15 cellular contexts compared by ENCODE assay signal in genomic region chr7:5831196-5831595, GRCh38. TPM values are rescaled to one million over a fixed set of nuclear protein-coding genes. Genes with fewer than 3 reads are reported as not detected.
DNase-seq lines count a peak whose midpoint lies in the region; ATAC-seq and TF ChIP-seq lines count a peak whose summit lies in the region.
"Had no signal": no experiment of that assay in that cellular context is flagged by ENCODE, and none has a peak within 500 bp of the region (broad histone marks: within the 10 kb centered on the region; RNA-seq: fewer than 3 reads in every experiment).

No MANE protein-coding gene starts in this region.

- no peak overlapping the region for H3K9ac ChIP-seq in mammary epithelial cell (ENCODE audit: insufficient read depth, low read length)

- WGBS in mammary epithelial cell (ENCODE audit: low coverage, missing lambda C conversion rate), result 23% methylated on average over 11 of the region's 12 CpGs

- DNase-seq in cardiac septum (ENCODE audit: low spot score) (peak; percentile 77), Right ventricle myocardium superior (no peak), mammary epithelial cell (no peak), left kidney (ENCODE audit: low read depth, low spot score) (peak; percentile 98), type B pancreatic cell (ENCODE audit: extremely low spot score, unreplicated experiment) (no peak), NCI-H1694 treated with DMSO at 0.1 percent for 48 hours (lab: John Stamatoyannopoulos, UW) (no peak), T-helper 2 cell (no peak)
- no peak for DNase-seq in activated CD8-positive, alpha-beta memory T cell treated with anti-CD3 and anti-CD28 coated beads, Interleukin-2, amount 50 U/mL, for 4 hours
- DNase-seq: DMS79; effector CD4-positive, alpha-beta T cell; foreskin keratinocyte; naive B cell; NCI-H2171 had no signal

- no peak overlapping the region for H3K27ac ChIP-seq in mammary epithelial cell (ENCODE audit: insufficient read depth, low read depth, low read length)
- H3K27ac ChIP-seq: foreskin keratinocyte, skin epidermis had no signal

- H3K4me1 Mint-ChIP-seq in type B pancreatic cell (ENCODE audit: unreplicated experiment), result peaks cover 4% of the 10 kb centered on the region

- H3K27me3 ChIP-seq in mammary epithelial cell (ENCODE audit: insufficient read depth, low read length), result no peaks in the 10 kb centered on the region
- H3K27me3 ChIP-seq: foreskin keratinocyte had no signal

- H3K4me2 ChIP-seq in mammary epithelial cell (ENCODE audit: insufficient read depth, low read depth, low read length), result no peak overlapping the region

- dilution Hi-C loops in mammary epithelial cell (cut with HindIII; ENCODE audit: low sequenced_read_pairs), result no loop called here

- ATAC-seq in Right ventricle myocardium superior (ENCODE audit: poor library complexity), result no peak
- ATAC-seq: foreskin keratinocyte had no signal

- no peaks in the 10 kb centered on the region for H3K9me3 ChIP-seq in mammary epithelial cell (replicated peaks; ENCODE audit: insufficient read depth, low read length)

- H3K27me3 Mint-ChIP-seq in type B pancreatic cell, result no peaks in the 10 kb centered on the region
- H3K27me3 Mint-ChIP-seq: naive B cell had no signal

- CTCF ChIA-PET in mammary epithelial cell (lab: Charles Lee; ENCODE audit: low non-redundant PET), result no interaction called here

- no peak overlapping the region for H3K27ac Mint-ChIP-seq in type B pancreatic cell
- H3K27ac Mint-ChIP-seq: naive B cell had no signal

- H4K20me1 ChIP-seq in mammary epithelial cell (ENCODE audit: insufficient read depth, low read length), result no peaks in the 10 kb centered on the region

- no TSS peak for BruUV-seq in mammary epithelial cell (replicated peaks; lab: Mats Ljungman, UMichigan)

- in situ Hi-C loops in mammary epithelial cell (cut with MboI; ENCODE audit: low sequenced_read_pairs in 2 of 2), result no loop called here

- H3K36me3 Mint-ChIP-seq in type B pancreatic cell, result no peaks in the 10 kb centered on the region
- H3K36me3 Mint-ChIP-seq: naive B cell had no signal

- intact Hi-C loops in cardiac septum (cut with DNase I), result no loop called here
- intact Hi-C loops in Right ventricle myocardium superior (cut with DNase I), result no loop called here
- intact Hi-C loops in mammary epithelial cell (cut with micrococcal nuclease), result no loop called here

- no peak overlapping the region for H3K4me3 Mint-ChIP-seq in type B pancreatic cell
- H3K4me3 Mint-ChIP-seq: naive B cell had no signal

- H3K79me2 ChIP-seq in mammary epithelial cell (ENCODE audit: insufficient read depth, low read length), result no peaks in the 10 kb centered on the region

- peak overlapping the region; percentile 6 for H2AFZ ChIP-seq in mammary epithelial cell (ENCODE audit: low read depth, low read length)

- H3K4me1 ChIP-seq in mammary epithelial cell (ENCODE audit: insufficient read depth, low read length), result no peaks in the 10 kb centered on the region
- H3K4me1 ChIP-seq: foreskin keratinocyte had no signal

- no peaks in the 10 kb centered on the region for H3K36me3 ChIP-seq in mammary epithelial cell (ENCODE audit: insufficient read depth, low read length)

- no peaks in the 10 kb centered on the region for H3K9me3 Mint-ChIP-seq in type B pancreatic cell
- H3K9me3 Mint-ChIP-seq: naive B cell had no signal

- no peak for TF ChIP-seq CTCF in mammary epithelial cell (conservative IDR thresholded peaks at IDR 0.05 in 1 of 2, IDR thresholded peaks at IDR 0.05 in 1 of 2; ENCODE audit: extremely low read depth in 1 of 2, insufficient read depth in 1 of 2, low read depth in 1 of 2, low read length in 2 of 2)
- peak; percentile 25 for TF ChIP-seq CTCF in type B pancreatic cell (conservative IDR thresholded peaks at IDR 0.05)

- no peak overlapping the region for H3K4me3 ChIP-seq in mammary epithelial cell (replicated peaks in 1 of 3; ENCODE audit: insufficient read depth in 1 of 3, low read depth in 2 of 3, low read length in 3 of 3)
- H3K4me3 ChIP-seq: skin epidermis had no signal

RNA-seq across cellular contexts. Expression of gene OCM, which starts 49.4 kb away (rescaled TPM):
- total RNA-seq in cardiac septum, result not detected
- total RNA-seq in Right ventricle myocardium superior, result not detected
- total RNA-seq in mammary epithelial cell, result not detected
- polyA plus RNA-seq in mammary epithelial cell, result not detected
- polyA minus RNA-seq in mammary epithelial cell, result not detected
- total RNA-seq in type B pancreatic cell (ENCODE audit: low replicate concordance), result not detected in 2 replicates
- total RNA-seq: foreskin keratinocyte, HT1080 had no signal
- polyA plus RNA-seq: foreskin keratinocyte had no signal

RNA-seq across cellular contexts. Expression of gene RNF216, which starts 49.7 kb away (rescaled TPM):
- total RNA-seq in cardiac septum, result 33.7 TPM
- 22.6 TPM for total RNA-seq in Right ventricle myocardium superior
- 10 to 100 TPM; 26.6 to 32.0 TPM for total RNA-seq in mammary epithelial cell
- polyA plus RNA-seq in mammary epithelial cell, result 14.4 TPM
- polyA minus RNA-seq in mammary epithelial cell, result 39.7 TPM
- 26.9 and 35.8 TPM in 2 replicates for total RNA-seq in type B pancreatic cell (ENCODE audit: low replicate concordance)

Comparison
In these comparisons a context has a peak if more than half of its experiments do, and no peak if none do; other contexts are left out.
1. DNase-seq: peak in cardiac septum (single experiment) and left kidney (single experiment); none in Right ventricle myocardium superior (single experiment), mammary epithelial cell (single experiment), type B pancreatic cell (single experiment), activated CD8-positive, alpha-beta memory T cell treated with anti-CD3 and anti-CD28 coated beads, Interleukin-2, amount 50 U/mL, for 4 hours (single experiment), NCI-H1694 treated with DMSO at 0.1 percent for 48 hours (single experiment) and T-helper 2 cell (0 of 5).